ENCODE assay signal across 8 cellular contexts in the genomic region with DNA sequence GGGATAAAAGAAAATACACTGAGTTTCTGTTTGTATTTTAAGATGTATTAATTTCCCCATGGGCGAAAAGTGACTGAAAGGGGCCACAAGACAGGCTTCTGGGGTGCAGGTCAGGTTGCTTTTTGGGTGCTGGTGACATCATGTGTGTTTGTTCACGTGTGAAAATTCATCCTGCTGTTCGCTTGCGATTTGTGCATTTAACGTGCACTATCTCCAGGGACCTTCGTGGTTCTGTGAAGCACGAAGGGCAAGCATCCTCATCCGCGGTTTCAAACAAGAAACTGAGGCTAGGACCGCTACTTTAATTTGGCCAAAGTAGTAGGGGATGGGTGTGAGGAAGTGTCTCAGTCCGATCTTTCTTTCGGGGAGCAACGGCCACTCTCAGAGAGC. TPM values are rescaled to one million over a fixed set of nuclear protein-coding genes. Genes with fewer than 3 reads are reported as not detected.
DNase-seq lines count a peak whose midpoint lies in the region; ATAC-seq and TF ChIP-seq lines count a peak whose summit lies in the region.

No MANE protein-coding gene starts in this region.

- TF ChIP-seq CTCF in kidney epithelial cell (IDR thresholded peaks at IDR 0.05; ENCODE audit: insufficient read depth, low read length, poor library complexity, severe bottlenecking) = no peak
- no peak for TF ChIP-seq CTCF in tibial artery (IDR thresholded peaks at IDR 0.05)

- peak overlapping the region; percentile 79 for H3K27ac Mint-ChIP-seq in activated T-cell treated with anti-CD3 and anti-CD28 coated beads, Interleukin-2, amount 50 U/mL, for 24 hours
- peak overlapping the region; percentile 61 for H3K27ac Mint-ChIP-seq in activated T-helper 1 cell treated with anti-CD3 and anti-CD28 coated beads, Interleukin-12 subunit alpha, Interleukin-12 subunit beta, Interleukin-2, Interleukin-4 antibody, amounts not matched to agents 30 ng/mL and 10 ng/mL and 1 ng/mL, durations not matched to agents 14 hours and 24 hours and 36 hours

- H3K27me3 ChIP-seq in kidney epithelial cell (ENCODE audit: control insufficient read depth, insufficient read depth, low read length) (no peaks in the 10 kb centered on the region), tibial artery (no peaks in the 10 kb centered on the region)

- peak overlapping the region; percentile 66 to 86 for H3K27ac ChIP-seq in tibial artery

- ATAC-seq in GM18505 (IDR thresholded peaks at IDR 0.05; ENCODE audit: unreplicated experiment) = no peak

- no peaks in the 10 kb centered on the region for H3K9me3 Mint-ChIP-seq in activated T-cell treated with anti-CD3 and anti-CD28 coated beads, Interleukin-2, amount 50 U/mL, for 24 hours
- H3K9me3 Mint-ChIP-seq in activated T-helper 1 cell treated with anti-CD3 and anti-CD28 coated beads, Interleukin-12 subunit alpha, Interleukin-12 subunit beta, Interleukin-2, Interleukin-4 antibody, amounts not matched to agents 30 ng/mL and 10 ng/mL and 1 ng/mL, durations not matched to agents 14 hours and 24 hours and 36 hours = no peaks in the 10 kb centered on the region

- H3K4me1 Mint-ChIP-seq in activated T-cell treated with anti-CD3 and anti-CD28 coated beads, Interleukin-2, amount 50 U/mL, for 24 hours (ENCODE audit: low read depth) = peaks cover 20% of the 10 kb centered on the region
- H3K4me1 Mint-ChIP-seq in activated T-helper 1 cell treated with anti-CD3 and anti-CD28 coated beads, Interleukin-12 subunit alpha, Interleukin-12 subunit beta, Interleukin-2, Interleukin-4 antibody, amounts not matched to agents 30 ng/mL and 10 ng/mL and 1 ng/mL, durations not matched to agents 14 hours and 24 hours and 36 hours (ENCODE audit: low read depth) = peaks cover 16% of the 10 kb centered on the region

- H3K4me3 ChIP-seq in kidney epithelial cell (ENCODE audit: low read depth, low read length) = peak overlapping the region; percentile 45
- H3K4me3 ChIP-seq in tibial artery = peak overlapping the region; percentile 78 to 84

- intact Hi-C loops in activated T-helper 1 cell treated with anti-CD3 and anti-CD28 coated beads, Interleukin-12 subunit alpha, Interleukin-12 subunit beta, Interleukin-2, Interleukin-4 antibody, amounts not matched to agents 30 ng/mL and 10 ng/mL and 1 ng/mL, durations not matched to agents 14 hours and 24 hours and 36 hours (cut with micrococcal nuclease) = loop anchor here (2.0 to 10.0 kb wide), 7 partner anchors 46 to 1352 kb away; a partner anchor contains a TSS
- intact Hi-C loops in tibial artery (cut with DNase I; ENCODE audit: low total_unique reads) = loop anchor here (5.0 kb wide), 1 partner anchor 152 kb away; no protein-coding TSS in a partner anchor

- TF ChIP-seq POLR2A in GM18505 (IDR thresholded peaks at IDR 0.05; ENCODE audit: borderline replicate concordance, extremely low read depth, insufficient read depth, insufficient read length) = no peak

- peaks cover 0 to 20% (median 16%) of the 10 kb centered on the region in 4 donors for H3K4me1 ChIP-seq in tibial artery

- H3K9me3 ChIP-seq in tibial artery = no peaks in the 10 kb centered on the region

- peaks cover 26% of the 10 kb centered on the region for H3K27me3 Mint-ChIP-seq in activated T-cell treated with anti-CD3 and anti-CD28 coated beads, Interleukin-2, amount 50 U/mL, for 24 hours
- peaks cover 16% of the 10 kb centered on the region for H3K27me3 Mint-ChIP-seq in activated T-helper 1 cell treated with anti-CD3 and anti-CD28 coated beads, Interleukin-12 subunit alpha, Interleukin-12 subunit beta, Interleukin-2, Interleukin-4 antibody, amounts not matched to agents 30 ng/mL and 10 ng/mL and 1 ng/mL, durations not matched to agents 14 hours and 24 hours and 36 hours (ENCODE audit: insufficient read depth)

- H3K36me3 Mint-ChIP-seq in activated T-cell treated with anti-CD3 and anti-CD28 coated beads, Interleukin-2, amount 50 U/mL, for 24 hours (ENCODE audit: low read depth) = no peaks in the 10 kb centered on the region
- H3K36me3 Mint-ChIP-seq in activated T-helper 1 cell treated with anti-CD3 and anti-CD28 coated beads, Interleukin-12 subunit alpha, Interleukin-12 subunit beta, Interleukin-2, Interleukin-4 antibody, amounts not matched to agents 30 ng/mL and 10 ng/mL and 1 ng/mL, durations not matched to agents 14 hours and 24 hours and 36 hours (ENCODE audit: low read depth) = no peaks in the 10 kb centered on the region

- no peak for DNase-seq in activated T-cell treated with anti-CD3 and anti-CD28 coated beads, Interleukin-2, amount 50 U/mL, for 24 hours
- DNase-seq in activated T-cell treated with anti-CD3 and anti-CD28 coated beads for 4 hours (no peak), kidney epithelial cell (ENCODE audit: low read depth) (no peak), tibial artery (no peak), inferior parietal cortex (ENCODE audit: extremely low spot score) (no peak)
- DNase-seq in activated T-helper 1 cell treated with anti-CD3 and anti-CD28 coated beads, Interleukin-12 subunit alpha, Interleukin-12 subunit beta, Interleukin-2, Interleukin-4 antibody, amounts not matched to agents 30 ng/mL and 10 ng/mL and 1 ng/mL, durations not matched to agents 14 hours and 24 hours and 36 hours (ENCODE audit: low spot score) = no peak
- DNase-seq in activated effector memory CD4-positive, alpha-beta T cell treated with anti-CD3 and anti-CD28 coated beads, Interleukin-2, amount 50 U/mL, for 16 hours = no peak

- H3K4me3 Mint-ChIP-seq in activated T-cell treated with anti-CD3 and anti-CD28 coated beads, Interleukin-2, amount 50 U/mL, for 24 hours = peak overlapping the region; percentile 80
- H3K4me3 Mint-ChIP-seq in activated T-helper 1 cell treated with anti-CD3 and anti-CD28 coated beads, Interleukin-12 subunit alpha, Interleukin-12 subunit beta, Interleukin-2, Interleukin-4 antibody, amounts not matched to agents 30 ng/mL and 10 ng/mL and 1 ng/mL, durations not matched to agents 14 hours and 24 hours and 36 hours = peak overlapping the region; percentile 85

- no peaks in the 10 kb centered on the region for H3K36me3 ChIP-seq in kidney epithelial cell (ENCODE audit: control insufficient read depth, insufficient read depth, low read length)
- no peaks in the 10 kb centered on the region for H3K36me3 ChIP-seq in tibial artery

RNA-seq across cellular contexts. Expression of a gene that starts 1.6 kb away (rescaled TPM):
- 0.34 and 0.83 TPM in 2 replicates for total RNA-seq in activated T-helper 1 cell treated with anti-CD3 and anti-CD28 coated beads, Interleukin-12 subunit alpha, Interleukin-12 subunit beta, Interleukin-2, Interleukin-4 antibody, amounts not matched to agents 30 ng/mL and 10 ng/mL and 1 ng/mL, durations not matched to agents 14 hours and 24 hours and 36 hours
- total RNA-seq in kidney epithelial cell = 8.3 and 9.0 TPM in 2 replicates
